Comparison of ENCODE assay signal across 32 cellular contexts in genomic region chr17:63246344-63246743, GRCh38.
DNase-seq lines count a peak whose midpoint lies in the region; ATAC-seq, FAIRE-seq and TF ChIP-seq lines count a peak whose summit lies in the region.
"Had no signal": no experiment of that assay in that cellular context is flagged by ENCODE, and none has a peak within 500 bp of the region (broad histone marks: within the 10 kb centered on the region; RNA-seq: fewer than 3 reads in every experiment).

No MANE protein-coding gene starts in this region.

- H3K4me2 ChIP-seq in astrocyte (ENCODE audit: low read length) (no peak overlapping the region), trophoblast cell (ENCODE audit: low read length) (no peak overlapping the region)

- H3K27ac ChIP-seq in astrocyte (ENCODE audit: low read depth, low read length) (no peak overlapping the region), trophoblast cell (ENCODE audit: low read depth, low read length) (no peak overlapping the region)
- H3K27ac ChIP-seq: heart right ventricle, parathyroid adenoma had no signal

- DNase-seq in activated T-cell treated with anti-CD3 and anti-CD28 coated beads, Interleukin-2, amount 50 U/mL, for 72 hours = no peak
- no peak for DNase-seq in activated T-cell treated with anti-CD3 and anti-CD28 coated beads, Interleukin-2, amount 50 U/mL, for 48 hours
- peak; percentile 20 for DNase-seq in astrocyte (ENCODE audit: low read depth)
- DNase-seq in fibroblast of pulmonary artery (ENCODE audit: low read depth) = peak; percentile 44
- no peak for DNase-seq in activated effector memory CD4-positive, alpha-beta T cell treated with anti-CD3 and anti-CD28 coated beads, Interleukin-2, amount 50 U/mL, for 16 hours
- no peak for DNase-seq in trophoblast cell
- no peak for DNase-seq in GM03348 (ENCODE audit: low spot score)
- DNase-seq: 8988T; activated CD4-positive, alpha-beta T cell treated with anti-CD3 and anti-CD28 coated beads, Interleukin-2, amount 10 ng/mL, durations not matched to agents 24 days and 14 days; activated naive CD4-positive, alpha-beta T cell treated with Interleukin-2 at 50 U/mL for 16 hours; activated T-cell treated with anti-CD3 and anti-CD28 coated beads, Interleukin-2, amount 50 U/mL, for 1 hour; CD4-positive, alpha-beta memory T cell; EL; foreskin melanocyte; GOT3; heart right ventricle; mammary epithelial cell; NCI-H1105 treated with DMSO at 0.1 percent for 48 hours; NCI-H1930; NCI-H2227 treated with DMSO at 0.1 percent for 48 hours; NCI-H69; right cardiac atrium; Right ventricle myocardium superior; stimulated activated CD4-positive, alpha-beta T cell treated with anti-CD3 and anti-CD28 coated beads, Interleukin-4, amount 100 ng/mL, for 24 hours; SW 1271; T-helper 9 cell had no signal

- no peak overlapping the region for H3K14ac ChIP-seq in trophoblast cell (ENCODE audit: low read length)

- peak overlapping the region; percentile 38 for H3K27ac Mint-ChIP-seq in activated T-cell treated with anti-CD3 and anti-CD28 coated beads, Interleukin-2, amount 50 U/mL, for 72 hours
- no peak overlapping the region for H3K27ac Mint-ChIP-seq in astrocyte (ENCODE audit: unreplicated experiment)
- H3K27ac Mint-ChIP-seq: activated CD4-positive, alpha-beta T cell treated with anti-CD3 and anti-CD28 coated beads, Interleukin-2, amount 10 ng/mL, durations not matched to agents 24 days and 14 days; CD4-positive, alpha-beta memory T cell; dendritic cell treated with granulocyte-macrophage colony-stimulating factor and Interleukin-4, amounts not matched to agents 40 ng/mL and 50 ng/mL, for 4 days; stimulated activated effector memory CD8-positive, alpha-beta T cell treated with anti-CD3 and anti-CD28 coated beads, Interleukin-12 subunit alpha, Interleukin-12 subunit beta, amount 100 ng/mL, for 72 hours had no signal

- H3K4me3 Mint-ChIP-seq in activated T-cell treated with anti-CD3 and anti-CD28 coated beads, Interleukin-2, amount 50 U/mL, for 72 hours = no peak overlapping the region
- no peak overlapping the region for H3K4me3 Mint-ChIP-seq in astrocyte (ENCODE audit: unreplicated experiment)
- H3K4me3 Mint-ChIP-seq: activated CD4-positive, alpha-beta T cell treated with anti-CD3 and anti-CD28 coated beads, Interleukin-2, amount 10 ng/mL, durations not matched to agents 24 days and 14 days; CD4-positive, alpha-beta memory T cell; dendritic cell treated with granulocyte-macrophage colony-stimulating factor and Interleukin-4, amounts not matched to agents 40 ng/mL and 50 ng/mL, for 4 days; neural crest cell; stimulated activated effector memory CD8-positive, alpha-beta T cell treated with anti-CD3 and anti-CD28 coated beads, Interleukin-12 subunit alpha, Interleukin-12 subunit beta, amount 100 ng/mL, for 72 hours had no signal

- ATAC-seq in activated T-cell treated with anti-CD3 and anti-CD28 coated beads, Interleukin-2, amount 50 U/mL, for 72 hours (replicated peaks in 1 of 2) = no peak
- no peak for ATAC-seq in HG03571 (IDR thresholded peaks at IDR 0.05; ENCODE audit: unreplicated experiment)
- ATAC-seq: heart right ventricle; K562; right cardiac atrium; stimulated activated effector memory CD8-positive, alpha-beta T cell treated with anti-CD3 and anti-CD28 coated beads, Interleukin-12 subunit alpha, Interleukin-12 subunit beta, amount 100 ng/mL, for 72 hours had no signal

- peaks cover 9% of the 10 kb centered on the region for H4K20me1 ChIP-seq in astrocyte (ENCODE audit: insufficient read depth, low read length)

- H2BK5ac ChIP-seq in trophoblast cell (ENCODE audit: low read depth, low read length, poor library complexity) = no peak overlapping the region

- no peak overlapping the region for H3K4ac ChIP-seq in trophoblast cell (ENCODE audit: low read depth, low read length)

- H2BK12ac ChIP-seq in trophoblast cell (ENCODE audit: low read length) = no peak overlapping the region

- no peak overlapping the region for H4K91ac ChIP-seq in trophoblast cell (ENCODE audit: low read depth, low read length)

- H3K27me3 Mint-ChIP-seq in activated T-cell treated with anti-CD3 and anti-CD28 coated beads, Interleukin-2, amount 50 U/mL, for 72 hours (ENCODE audit: low read depth) = no peaks in the 10 kb centered on the region
- H3K27me3 Mint-ChIP-seq in astrocyte (ENCODE audit: low read depth, unreplicated experiment) = no peaks in the 10 kb centered on the region
- H3K27me3 Mint-ChIP-seq: dendritic cell treated with granulocyte-macrophage colony-stimulating factor and Interleukin-4, amounts not matched to agents 40 ng/mL and 50 ng/mL, for 4 days had no signal

- H3K79me1 ChIP-seq in trophoblast cell (ENCODE audit: low read length) = no peaks in the 10 kb centered on the region

- H3K4me1 Mint-ChIP-seq in activated T-cell treated with anti-CD3 and anti-CD28 coated beads, Interleukin-2, amount 50 U/mL, for 72 hours (ENCODE audit: low read depth) = no peaks in the 10 kb centered on the region
- peaks cover 4% of the 10 kb centered on the region for H3K4me1 Mint-ChIP-seq in astrocyte (ENCODE audit: low read depth, unreplicated experiment)
- H3K4me1 Mint-ChIP-seq: activated CD4-positive, alpha-beta T cell treated with anti-CD3 and anti-CD28 coated beads, Interleukin-2, amount 10 ng/mL, durations not matched to agents 24 days and 14 days; CD4-positive, alpha-beta memory T cell; stimulated activated effector memory CD8-positive, alpha-beta T cell treated with anti-CD3 and anti-CD28 coated beads, Interleukin-12 subunit alpha, Interleukin-12 subunit beta, amount 100 ng/mL, for 72 hours had no signal

- TF ChIP-seq CTCF in astrocyte (IDR thresholded peaks at IDR 0.05; ENCODE audit: insufficient read depth, low read depth, low read length) (no peak), fibroblast of pulmonary artery (IDR thresholded peaks at IDR 0.05; ENCODE audit: low read length, missing control alignments) (no peak)

- peak; percentile 29 for FAIRE-seq in astrocyte (lab: Jason Lieb, UNC)
- FAIRE-seq: K562 had no signal

- peaks cover 28% of the 10 kb centered on the region for H3K79me2 ChIP-seq in astrocyte (ENCODE audit: insufficient read depth, low read length)
- H3K79me2 ChIP-seq in trophoblast cell (ENCODE audit: control insufficient read depth, insufficient read depth, low read length, poor library complexity) = no peaks in the 10 kb centered on the region
- H3K79me2 ChIP-seq: parathyroid adenoma had no signal

- no peak overlapping the region for H4K12ac ChIP-seq in trophoblast cell (ENCODE audit: low read depth, low read length)

- no peak overlapping the region for H3K4me3 ChIP-seq in astrocyte (ENCODE audit: insufficient read depth, low read depth, low read length)
- H3K4me3 ChIP-seq in fibroblast of pulmonary artery (replicated peaks; ENCODE audit: low read depth, low read length) = no peak overlapping the region
- H3K4me3 ChIP-seq in trophoblast cell (ENCODE audit: low read depth, low read length) = no peak overlapping the region
- H3K4me3 ChIP-seq: heart right ventricle, K562 had no signal

- H2AFZ ChIP-seq in astrocyte (ENCODE audit: low read depth, low read length) (no peak overlapping the region), trophoblast cell (ENCODE audit: insufficient read depth, low read length, poor library complexity) (no peak overlapping the region)
- H2AFZ ChIP-seq: parathyroid adenoma had no signal

- H3K4me1 ChIP-seq in astrocyte (ENCODE audit: insufficient read depth, low read length) = peaks cover 4% of the 10 kb centered on the region
- H3K4me1 ChIP-seq in trophoblast cell (ENCODE audit: control insufficient read depth in 1 of 2, insufficient read depth in 2 of 2, low read length in 2 of 2) = no peaks in the 10 kb centered on the region
- H3K4me1 ChIP-seq: parathyroid adenoma had no signal

- H2BK120ac ChIP-seq in trophoblast cell (ENCODE audit: insufficient read depth, low read length, poor library complexity) = no peak overlapping the region

- no peaks in the 10 kb centered on the region for H3K27me3 ChIP-seq in astrocyte (ENCODE audit: insufficient read depth, low read length)
- H3K27me3 ChIP-seq in trophoblast cell (ENCODE audit: insufficient read depth, low read length) = no peaks in the 10 kb centered on the region
- H3K27me3 ChIP-seq: heart right ventricle had no signal

- no peak overlapping the region for H2AK5ac ChIP-seq in trophoblast cell (ENCODE audit: low read length)

- H3K36me3 Mint-ChIP-seq in activated T-cell treated with anti-CD3 and anti-CD28 coated beads, Interleukin-2, amount 50 U/mL, for 72 hours (ENCODE audit: insufficient read depth in 2 of 2) = no peaks in the 10 kb centered on the region
- H3K36me3 Mint-ChIP-seq in astrocyte (ENCODE audit: low read depth, unreplicated experiment) = no peaks in the 10 kb centered on the region
- H3K36me3 Mint-ChIP-seq: stimulated activated effector memory CD8-positive, alpha-beta T cell treated with anti-CD3 and anti-CD28 coated beads, Interleukin-12 subunit alpha, Interleukin-12 subunit beta, amount 100 ng/mL, for 72 hours had no signal

- no peak overlapping the region for H4K8ac ChIP-seq in trophoblast cell (ENCODE audit: low read depth, low read length)

- H3K36me3 ChIP-seq in astrocyte (ENCODE audit: insufficient read depth, low read length) (peaks cover 5% of the 10 kb centered on the region), trophoblast cell (ENCODE audit: control insufficient read depth in 1 of 2, insufficient read depth in 2 of 2, low read length in 2 of 2) (peaks cover 0 to 6% of the 10 kb centered on the region in 2 experiments)

- H3K18ac ChIP-seq in trophoblast cell (ENCODE audit: low read length) = no peak overlapping the region

- peaks cover 1 to 2% of the 10 kb centered on the region in 2 donors for H3K9me3 Mint-ChIP-seq in activated T-cell treated with anti-CD3 and anti-CD28 coated beads, Interleukin-2, amount 50 U/mL, for 72 hours
- H3K9me3 Mint-ChIP-seq in astrocyte (ENCODE audit: unreplicated experiment) = no peaks in the 10 kb centered on the region
- H3K9me3 Mint-ChIP-seq: activated CD4-positive, alpha-beta T cell treated with anti-CD3 and anti-CD28 coated beads, Interleukin-2, amount 10 ng/mL, durations not matched to agents 24 days and 14 days; stimulated activated effector memory CD8-positive, alpha-beta T cell treated with anti-CD3 and anti-CD28 coated beads, Interleukin-12 subunit alpha, Interleukin-12 subunit beta, amount 100 ng/mL, for 72 hours had no signal

- H3K23ac ChIP-seq in trophoblast cell (ENCODE audit: low read length) = no peak overlapping the region

- WGBS in trophoblast cell (ENCODE audit: extremely low coverage, insufficient coverage, insufficient read length) = no CpG with 5 or more reads among the region's 2 CpGs

- H3K9me3 ChIP-seq in astrocyte (ENCODE audit: insufficient read depth, low read depth, low read length) = no peaks in the 10 kb centered on the region
- no peaks in the 10 kb centered on the region for H3K9me3 ChIP-seq in trophoblast cell (ENCODE audit: insufficient read depth, low read depth, low read length)

- H3K9ac ChIP-seq in astrocyte (ENCODE audit: low read length) (no peak overlapping the region), trophoblast cell (ENCODE audit: low read length) (no peak overlapping the region)
- H3K9ac ChIP-seq: parathyroid adenoma had no signal

Comparison
In these comparisons a context has a peak if more than half of its experiments do, and no peak if none do; other contexts are left out.
1. DNase-seq: peak in astrocyte (single experiment) and fibroblast of pulmonary artery (single experiment); none in activated T-cell treated with anti-CD3 and anti-CD28 coated beads, Interleukin-2, amount 50 U/mL, for 72 hours (0 of 2), activated T-cell treated with anti-CD3 and anti-CD28 coated beads, Interleukin-2, amount 50 U/mL, for 48 hours (0 of 2), activated effector memory CD4-positive, alpha-beta T cell treated with anti-CD3 and anti-CD28 coated beads, Interleukin-2, amount 50 U/mL, for 16 hours (single experiment), trophoblast cell (0 of 2) and GM03348 (single experiment).